9 cellular contexts compared by ENCODE assay signal in genomic region chr7:22822486-22823141, GRCh38. TPM values are rescaled to one million over a fixed set of nuclear protein-coding genes. Genes with fewer than 3 reads are reported as not detected.
DNase-seq lines count a peak whose midpoint lies in the region; ATAC-seq, FAIRE-seq and TF ChIP-seq lines count a peak whose summit lies in the region.
"Had no signal": no experiment of that assay in that cellular context is flagged by ENCODE, and none has a peak within 500 bp of the region (broad histone marks: within the 10 kb centered on the region; RNA-seq: fewer than 3 reads in every experiment).

Gene TOMM7, minus strand, starts transcription at chr7:22822849. Its CDS starts 70 bp downstream, at chr7:22822779.

- 0% methylated on average over 32 to 38 of the region's 38 CpGs for WGBS in small intestine, 3 donors

- H3K4me1 ChIP-seq in small intestine (ENCODE audit: control insufficient read depth in 2 of 2, insufficient read depth in 1 of 2, low read depth in 1 of 2, low read length in 1 of 2) = peaks cover 0 to 6% of the 10 kb centered on the region in 2 donors

- ATAC-seq in GM18907 (IDR thresholded peaks at IDR 0.05; ENCODE audit: unreplicated experiment) = peak; percentile 85
- ATAC-seq in HG03159 (IDR thresholded peaks at IDR 0.05; ENCODE audit: unreplicated experiment) = peak; percentile 80

- H3K4me3 ChIP-seq in WI38 (ENCODE audit: low read depth, low read length) (peak within 1 kb of the TSS; percentile 88), bronchial epithelial cell (ENCODE audit: low read depth, low read length) (peak within 1 kb of the TSS; percentile 71), small intestine (ENCODE audit: low read depth in 1 of 2, low read length in 2 of 2) (peak within 1 kb of the TSS; percentile 48 to 94)

- H3K27me3 ChIP-seq in bronchial epithelial cell (ENCODE audit: control insufficient read depth, insufficient read depth, low read length) (no peaks in the 10 kb centered on the region), small intestine (ENCODE audit: control insufficient read depth in 2 of 2, insufficient read depth in 2 of 2, low read length in 2 of 2) (no peaks in the 10 kb centered on the region)

- DNase-seq in AG08395 (ENCODE audit: low spot score) (peak; percentile 99), NCI-H2227 treated with DMSO at 0.1 percent for 48 hours (lab: John Stamatoyannopoulos, UW) (peak; percentile 95), bronchial epithelial cell (ENCODE audit: low read depth) (peak; percentile 94), iPS-NIHi11 (ENCODE audit: low spot score) (peak; percentile 98), small intestine (peak; percentile 94)

- FAIRE-seq in bronchial epithelial cell (lab: Jason Lieb, UNC) (peak; percentile 95), small intestine (lab: Jason Lieb, UNC) (no peak)
- FAIRE-seq: colon had no signal

- H3K27ac ChIP-seq in small intestine (ENCODE audit: low read depth in 1 of 2, low read length in 1 of 2) = peak within 1 kb of the TSS in 1 of 2 donors; percentile 84

- H3K36me3 ChIP-seq in bronchial epithelial cell (ENCODE audit: control insufficient read depth, insufficient read depth, low read length) (no peaks in the 10 kb centered on the region), small intestine (ENCODE audit: control insufficient read depth in 2 of 2, insufficient read depth in 2 of 2, low read length in 2 of 2) (no peaks in the 10 kb centered on the region)

- no peaks in the 10 kb centered on the region for H3K9me3 ChIP-seq in small intestine (ENCODE audit: control insufficient read depth, low read depth)

- TF ChIP-seq CTCF in WI38 (IDR thresholded peaks at IDR 0.05; ENCODE audit: low read depth, low read length) (no peak), bronchial epithelial cell (IDR thresholded peaks at IDR 0.05; ENCODE audit: insufficient read depth, low read length, severe bottlenecking) (peak; percentile 65)

RNA-seq across cellular contexts. Expression of gene TOMM7, which starts in this region (rescaled TPM):
- 172 and 233 TPM in 2 replicates for total RNA-seq in bronchial epithelial cell
- polyA plus RNA-seq in small intestine = 100 to 1,000 TPM; 270 to 423 (median 357) TPM
